Comparison of ENCODE assay signal across 26 cellular contexts in the genomic region with DNA sequence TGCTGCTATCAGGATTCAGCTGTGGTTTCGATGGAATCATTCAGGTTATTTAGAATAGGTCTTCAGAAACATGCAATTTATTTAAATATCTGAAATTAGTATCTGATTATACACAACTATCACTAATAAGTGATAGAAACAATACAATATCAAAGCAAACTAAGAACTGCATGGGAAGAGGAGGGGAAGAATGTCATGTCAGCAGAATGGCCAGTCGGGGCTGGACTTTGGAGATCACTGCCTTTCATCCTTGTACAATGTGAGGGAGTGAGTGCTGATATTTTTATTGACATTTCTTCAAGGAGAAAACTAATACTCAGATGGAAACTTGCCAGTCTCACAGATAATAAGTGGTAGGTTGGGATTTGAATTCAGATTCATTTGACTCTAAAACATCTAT.
"Had no signal": no experiment of that assay in that cellular context is flagged by ENCODE, and none has a peak within 500 bp of the region (broad histone marks: within the 10 kb centered on the region; RNA-seq: fewer than 3 reads in every experiment).

No MANE protein-coding gene starts in this region.

- FAIRE-seq: endometrium, islet of Langerhans, keratinocyte had no signal

- DNase-seq: colonic mucosa; cortex of kidney; effector CD8-positive, alpha-beta T cell; effector memory CD8-positive, alpha-beta T cell; endodermal cell; erythroblast; esophagus squamous epithelium; foreskin fibroblast; foreskin melanocyte; gastrocnemius medialis; glutamatergic neuron; head of caudate nucleus; heart right ventricle; hippocampal formation; left cardiac atrium; left lung; left ventricle myocardium superior; lower lobe of right lung; mesenchymal stem cell; mucosa of descending colon; naive B cell had no signal

- H3K36me3 ChIP-seq: colonic mucosa, esophagus squamous epithelium, gastrocnemius medialis, heart right ventricle, left lung, lower lobe of right lung had no signal

- H3K27ac ChIP-seq: colonic mucosa, epithelial cell of prostate, esophagus squamous epithelium, gastrocnemius medialis, heart right ventricle, left lung, lower lobe of right lung had no signal

- H3K27me3 ChIP-seq: colonic mucosa, esophagus squamous epithelium, gastrocnemius medialis, heart right ventricle, left lung had no signal

- ATAC-seq: effector memory CD8-positive, alpha-beta T cell; esophagus mucosa; gastrocnemius medialis; heart right ventricle; left cardiac atrium; left lung; left ventricle myocardium superior; lower lobe of right lung; mucosa of descending colon had no signal

- H3K4me3 ChIP-seq: colonic mucosa, esophagus squamous epithelium, gastrocnemius medialis, heart right ventricle, left lung, lower lobe of right lung, mucosa of descending colon had no signal

- H3K9me3 ChIP-seq: colonic mucosa, gastrocnemius medialis, lower lobe of right lung had no signal

- H3K4me1 ChIP-seq: colonic mucosa, esophagus squamous epithelium, gastrocnemius medialis, heart right ventricle, left lung, lower lobe of right lung had no signal
